In genomic region chr11:15308840-15309239, GRCh38 we compare ENCODE assay signal across 23 cellular contexts.
"Had no signal": no experiment of that assay in that cellular context is flagged by ENCODE, and none has a peak within 500 bp of the region (broad histone marks: within the 10 kb centered on the region; RNA-seq: fewer than 3 reads in every experiment).

No MANE protein-coding gene starts in this region.

- H3K4me3 ChIP-seq: colonic mucosa, coronary artery, dorsolateral prefrontal cortex, esophagus muscularis mucosa, esophagus squamous epithelium, gastrocnemius medialis, gastroesophageal sphincter, heart left ventricle, heart right ventricle had no signal

- H3K27me3 ChIP-seq: colonic mucosa, foreskin keratinocyte, gastrocnemius medialis, gastroesophageal sphincter, heart left ventricle had no signal

- H3K36me3 ChIP-seq: colonic mucosa, esophagus muscularis mucosa, esophagus squamous epithelium, gastrocnemius medialis, gastroesophageal sphincter, heart left ventricle, heart right ventricle had no signal

- H3K4me1 ChIP-seq: colonic mucosa, esophagus muscularis mucosa, esophagus squamous epithelium, foreskin keratinocyte, gastrocnemius medialis, gastroesophageal sphincter, heart left ventricle, heart right ventricle had no signal

- ATAC-seq: effector memory CD8-positive, alpha-beta T cell; esophagus mucosa; foreskin keratinocyte; gastrocnemius medialis; gastroesophageal sphincter; heart left ventricle; heart right ventricle had no signal

- H3K27ac ChIP-seq: colonic mucosa, coronary artery, dorsolateral prefrontal cortex, epithelial cell of prostate, esophagus muscularis mucosa, esophagus squamous epithelium, foreskin keratinocyte, gastrocnemius medialis, gastroesophageal sphincter, heart left ventricle, heart right ventricle had no signal

- DNase-seq: colonic mucosa; cortex of kidney; dermis blood vessel endothelial cell; dorsolateral prefrontal cortex; effector CD4-positive, alpha-beta T cell; effector CD8-positive, alpha-beta T cell; effector memory CD4-positive, alpha-beta T cell; effector memory CD8-positive, alpha-beta T cell; endodermal cell; erythroblast; esophagus squamous epithelium; foreskin keratinocyte; foreskin melanocyte; gastrocnemius medialis; glutamatergic neuron; head of caudate nucleus; heart left ventricle; heart right ventricle had no signal

- H3K9me3 ChIP-seq: colonic mucosa, esophagus squamous epithelium, gastrocnemius medialis had no signal
